Comparison of ENCODE assay signal across 7 cellular contexts in the genomic region with DNA sequence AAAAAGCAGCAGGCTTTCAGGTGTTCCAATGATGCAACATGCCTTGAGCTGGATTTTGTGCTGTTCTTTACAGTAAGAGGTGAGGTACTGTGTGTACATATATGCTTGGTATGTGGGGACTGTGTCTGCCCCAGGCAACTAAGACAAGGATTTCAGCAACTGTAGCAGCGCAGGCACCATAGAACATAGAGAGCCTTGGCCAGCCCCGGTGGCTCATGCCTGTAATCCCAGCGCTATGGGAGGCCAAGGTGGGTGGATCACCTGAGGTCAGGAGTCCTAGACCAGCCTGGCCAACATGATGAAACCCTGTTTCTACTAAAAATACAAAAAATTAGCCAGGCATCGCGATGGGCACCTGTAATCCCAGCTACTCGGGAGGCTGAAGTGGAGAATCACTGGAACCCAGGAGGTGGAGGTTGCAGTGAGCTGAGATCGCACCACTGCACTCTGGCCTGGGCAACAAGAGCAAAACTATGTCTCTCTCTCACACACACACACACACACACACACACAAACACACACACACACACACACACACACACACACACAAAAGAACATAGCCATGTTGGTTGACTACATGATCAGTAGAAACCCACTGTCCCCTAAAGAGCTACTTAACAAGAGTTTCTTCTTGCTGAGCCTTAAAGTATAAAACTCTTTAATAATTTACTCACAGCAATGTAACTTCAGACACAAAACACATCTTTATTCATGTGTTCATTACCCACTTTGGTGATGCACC. TPM values are rescaled to one million over a fixed set of nuclear protein-coding genes. Genes with fewer than 3 reads are reported as not detected.
DNase-seq lines count a peak whose midpoint lies in the region; ATAC-seq, FAIRE-seq and TF ChIP-seq lines count a peak whose summit lies in the region.
"Not testable (repeated sequence)": the region's sequence is repeated elsewhere in the genome, so short reads cannot be mapped to it uniquely, and the experiment has no call there.

No MANE protein-coding gene starts in this region.

- intact Hi-C loops in Panc1 (cut with micrococcal nuclease; ENCODE audit: unreplicated experiment); right lobe of liver (cut with DNase I): not testable (repeated sequence)
- intact Hi-C loops in K562 (cut with micrococcal nuclease) = loop anchor here (10.0 kb wide), 1 partner anchor 106 kb away; no protein-coding TSS in a partner anchor

- H3K27me3 Mint-ChIP-seq in endothelial cell (ENCODE audit: unreplicated experiment) = not testable (repeated sequence)

- H3K9me1 ChIP-seq in K562 (ENCODE audit: control insufficient read depth, insufficient read depth, low read length) = not testable (repeated sequence)

- POLR2A ChIA-PET in Panc1 (lab: Charles Lee); K562 (lab: Yijun Ruan, JAX): not testable (repeated sequence)

- not testable (repeated sequence) for H3K9me3 Mint-ChIP-seq in endothelial cell (ENCODE audit: unreplicated experiment)

- H2AK5ac ChIP-seq in trophoblast cell (ENCODE audit: low read length) = not testable (repeated sequence)

- not testable (repeated sequence) for H4K91ac ChIP-seq in trophoblast cell (ENCODE audit: low read depth, low read length)

- not testable (repeated sequence) for H3K4me1 Mint-ChIP-seq in endothelial cell (ENCODE audit: unreplicated experiment)

- not testable (repeated sequence) for H2AFZ ChIP-seq in K562 (ENCODE audit: low read depth, low read length); trophoblast cell (ENCODE audit: insufficient read depth, low read length, poor library complexity)

- not testable (repeated sequence) for TF ChIP-seq RAD21 in K562 (CRISPR knock-in tag; conservative IDR thresholded peaks at IDR 0.05 in 1 of 2, IDR thresholded peaks at IDR 0.05 in 1 of 2)

- ATAC-seq in Panc1 = not testable (repeated sequence)
- ATAC-seq in K562 (0 out of 3 replicates have a peak, but pooled peaks have one; percentile 37), right lobe of liver (peak; percentile 41 to 61 (median 52))

- H3K4ac ChIP-seq in trophoblast cell (ENCODE audit: low read depth, low read length) = not testable (repeated sequence)

- not testable (repeated sequence) for H3K79me2 ChIP-seq in K562 (ENCODE audit: control insufficient read depth, insufficient read depth, low read length); trophoblast cell (ENCODE audit: control insufficient read depth, insufficient read depth, low read length, poor library complexity)

- peak overlapping the region; percentile 20; the same call in 1 of the 2 replicates for H3K27ac ChIP-seq in Panc1 (ENCODE audit: low read length)
- not testable (repeated sequence) for H3K27ac ChIP-seq in K562 (ENCODE audit: extremely low read depth, low read depth, low read length); right lobe of liver; trophoblast cell (ENCODE audit: low read depth, low read length)

- WGBS in K562 (ENCODE audit: insufficient coverage, low coverage, missing lambda C conversion rate) = 70% methylated on average over 5 of the region's 7 CpGs
- WGBS in right lobe of liver (ENCODE audit: insufficient coverage, low coverage, low lambda C conversion rate, missing lambda C conversion rate) = 28% methylated on average over 5 of the region's 7 CpGs
- WGBS in trophoblast cell (ENCODE audit: extremely low coverage, insufficient coverage, insufficient read length) = no CpG with 5 or more reads among the region's 7 CpGs

- not testable (repeated sequence) for BruUV-seq in Panc1 (replicated peaks; lab: Mats Ljungman, UMichigan); K562 (replicated peaks; lab: Mats Ljungman, UMichigan)

- not testable (repeated sequence) for H4K20me1 ChIP-seq in K562 (replicated peaks; ENCODE audit: control insufficient read depth, insufficient read depth, low read length)

- H3K4me2 ChIP-seq in K562 (ENCODE audit: insufficient read depth, low read length); trophoblast cell (ENCODE audit: low read length): not testable (repeated sequence)

- CTCF ChIA-PET in Panc1 (lab: Charles Lee); K562 (lab: Yijun Ruan, JAX; ENCODE audit: low intra/inter-chr PET ratio): not testable (repeated sequence)

- H3K4me1 ChIP-seq in Panc1 (ENCODE audit: control insufficient read depth, insufficient read depth, low read length) (peaks cover 18% of the 10 kb centered on the region), right lobe of liver (peaks cover 0 to 20% (median 8%) of the 10 kb centered on the region in 4 donors)
- not testable (repeated sequence) for H3K4me1 ChIP-seq in K562 (replicated peaks in 1 of 2; ENCODE audit: control insufficient read depth in 2 of 2, insufficient read depth in 2 of 2, low read length in 2 of 2); trophoblast cell (ENCODE audit: control insufficient read depth in 1 of 2, insufficient read depth in 2 of 2, low read length in 2 of 2)

- H3K18ac ChIP-seq in trophoblast cell (ENCODE audit: low read length) = not testable (repeated sequence)

- not testable (repeated sequence) for H3K9ac ChIP-seq in K562 (ENCODE audit: insufficient read depth in 1 of 2, low read depth in 2 of 2, low read length in 2 of 2); trophoblast cell (ENCODE audit: low read length)

- H3K4me3 ChIP-seq in Panc1 (ENCODE audit: low read depth in 2 of 2, low read length in 2 of 2); K562; right lobe of liver; trophoblast cell (ENCODE audit: low read depth, low read length): not testable (repeated sequence)

- not testable (repeated sequence) for TF ChIP-seq CTCF in Panc1 (IDR thresholded peaks at IDR 0.05); K562 (IDR thresholded peaks at IDR 0.05 in 2 of 3, conservative IDR thresholded peaks at IDR 0.05 in 1 of 3; ENCODE audit: insufficient read depth in 2 of 3, low read depth in 1 of 3, low read length in 3 of 3); endothelial cell (IDR thresholded peaks at IDR 0.05; ENCODE audit: unreplicated experiment); right lobe of liver (IDR thresholded peaks at IDR 0.05)

- H3K36me3 Mint-ChIP-seq in endothelial cell (ENCODE audit: low read depth, unreplicated experiment) = not testable (repeated sequence)

- not testable (repeated sequence) for H4K8ac ChIP-seq in trophoblast cell (ENCODE audit: low read depth, low read length)

- H3K9me3 ChIP-seq in Panc1 (ENCODE audit: control insufficient read depth, insufficient read depth, low read depth, low read length); K562 (replicated peaks; ENCODE audit: control insufficient read depth, insufficient read depth, low read depth, low read length); right lobe of liver; trophoblast cell (ENCODE audit: insufficient read depth, low read depth, low read length): not testable (repeated sequence)

- not testable (repeated sequence) for H3K14ac ChIP-seq in trophoblast cell (ENCODE audit: low read length)

- peak overlapping the region; percentile 25 for H3K4me3 Mint-ChIP-seq in endothelial cell (ENCODE audit: unreplicated experiment)

- in situ Hi-C loops in Panc1 (cut with HindIII; ENCODE audit: low pct_unique_long_range_greater_than_20kb, low sequenced_read_pairs); K562 (cut with MboI): not testable (repeated sequence)

- not testable (repeated sequence) for H2BK5ac ChIP-seq in trophoblast cell (ENCODE audit: low read depth, low read length, poor library complexity)

- not testable (repeated sequence) for H3K27me3 ChIP-seq in Panc1 (ENCODE audit: control insufficient read depth, insufficient read depth, low read length); K562 (ENCODE audit: control insufficient read depth in 2 of 2, insufficient read depth in 2 of 2, low read length in 2 of 2); right lobe of liver; trophoblast cell (ENCODE audit: insufficient read depth, low read length)

- not testable (repeated sequence) for H3K79me1 ChIP-seq in trophoblast cell (ENCODE audit: low read length)

- not testable (repeated sequence) for TF ChIP-seq POLR2A in K562 (conservative IDR thresholded peaks at IDR 0.05); right lobe of liver (IDR thresholded peaks at IDR 0.05)

- H4K12ac ChIP-seq in trophoblast cell (ENCODE audit: low read depth, low read length) = not testable (repeated sequence)

- DNase-seq in ELF-1 (ENCODE audit: low read depth, low spot score) = peak; percentile 37
- not testable (repeated sequence) for DNase-seq in Panc1 (ENCODE audit: low read depth, low spot score); K562 (ENCODE audit: extremely low read depth in 1 of 4, low spot score in 3 of 4); endothelial cell (ENCODE audit: low spot score)
- DNase-seq in islet precursor cell = peak; percentile 60
- peak; percentile 30 to 66 (median 64) for DNase-seq in right lobe of liver
- DNase-seq in trophoblast cell = peak; percentile 89 to 91

- TF ChIP-seq EP300 in K562 (IDR thresholded peaks at IDR 0.05; ENCODE audit: low read length) = not testable (repeated sequence)

- not testable (repeated sequence) for H2BK120ac ChIP-seq in trophoblast cell (ENCODE audit: insufficient read depth, low read length, poor library complexity)

- not testable (repeated sequence) for H3K36me3 ChIP-seq in Panc1 (ENCODE audit: control insufficient read depth, insufficient read depth, low read length); K562 (ENCODE audit: control insufficient read depth, insufficient read depth, low read length); right lobe of liver; trophoblast cell (ENCODE audit: control insufficient read depth in 1 of 2, insufficient read depth in 2 of 2, low read length in 2 of 2)

- FAIRE-seq in K562 (lab: Jason Lieb, UNC) = not testable (repeated sequence)

- not testable (repeated sequence) for H2BK12ac ChIP-seq in trophoblast cell (ENCODE audit: low read length)

- H3K27ac Mint-ChIP-seq in endothelial cell (ENCODE audit: unreplicated experiment) = not testable (repeated sequence)

- not testable (repeated sequence) for H3K23ac ChIP-seq in trophoblast cell (ENCODE audit: low read length)

RNA-seq across cellular contexts. Expression of a gene that starts 13.2 kb away (rescaled TPM):
- total RNA-seq in Panc1 (2021; ENCODE audit: unreplicated experiment) = 17.1 TPM
- 8.1 TPM for polyA plus RNA-seq in Panc1 (2012; ENCODE audit: insufficient read length)
- total RNA-seq in K562 (2011; cell fraction: chromatin; rRNA removed; ENCODE audit: low replicate concordance) = 17.5 and 53.7 TPM in 2 replicates
- 9.3 and 11.4 TPM in 2 replicates for total RNA-seq in K562 (2011; cell fraction: nucleolus; rRNA removed)
- total RNA-seq in K562 (2011; cell fraction: nucleoplasm; rRNA removed) = 25.7 and 35.0 TPM in 2 replicates
- 5.2 and 7.4 TPM in 2 replicates for total RNA-seq in K562 (2014; rRNA removed)
- total RNA-seq in K562 (2014; rRNA removed; fragmentation: Illumina TruSeq; extraction: Trizol) = 11.0 and 11.1 TPM in 2 replicates
- total RNA-seq in K562 (2015; rRNA removed; fragmentation: Illumina TruSeq; extraction: Trizol) = 8.6 and 9.6 TPM in 2 replicates
- total RNA-seq in K562 (2021) = 8.8 and 9.4 TPM in 2 replicates
- 15.9 and 23.0 TPM in 2 replicates for polyA plus RNA-seq in K562 (2011; rRNA removed)
- polyA plus RNA-seq in K562 (2011; cell fraction: cytosol; rRNA removed) = 2.3 and 4.8 TPM in 2 replicates
- 8.3 and 14.0 TPM in 2 replicates for polyA plus RNA-seq in K562 (2011; cell fraction: nucleus; rRNA removed)
- polyA plus RNA-seq in K562 (2012) = 7.3 and 8.6 TPM in 2 replicates
- 16.8 and 17.5 TPM in 2 replicates for polyA plus RNA-seq in K562 (2014; fragmentation: Illumina TruSeq; extraction: Trizol)
- 10 to 100 TPM; 13.0 to 20.1 TPM for polyA plus RNA-seq in K562 (2014; fragmentation: Nextera tagmentation; extraction: Ambion mirVana)
- 12.2 and 13.0 TPM in 2 replicates for polyA plus RNA-seq in K562 (2014; rRNA removed)
- 14.2 and 15.6 TPM in 2 replicates for polyA minus RNA-seq in K562 (2011; rRNA and poly(A)+ RNA removed)
- polyA minus RNA-seq in K562 (2011; cell fraction: cytosol; rRNA and poly(A)+ RNA removed) = 3.5 and 3.9 TPM in 2 replicates
- polyA minus RNA-seq in K562 (2011; cell fraction: nucleus; rRNA and poly(A)+ RNA removed) = 6.3 and 10.4 TPM in 2 replicates
- 3.6 TPM for total RNA-seq in endothelial cell (ENCODE audit: unreplicated experiment)
- total RNA-seq in right lobe of liver = 10 to 100 TPM in 4 of 6 experiments, 1 to 10 TPM in 2; 8.0 to 22.4 (median 12.4) TPM
- polyA plus RNA-seq in trophoblast cell (2013) = 7.6 and 7.7 TPM in 2 replicates

RNA-seq across cellular contexts. Expression of a gene that starts 48.2 kb away (rescaled TPM):
- total RNA-seq in Panc1 (2021; ENCODE audit: unreplicated experiment) (31.2 TPM), K562 (2014; rRNA removed) (25.9 and 26.2 TPM in 2 replicates), K562 (2014; rRNA removed; fragmentation: Illumina TruSeq; extraction: Trizol) (42.0 and 46.1 TPM in 2 replicates), K562 (2015; rRNA removed; fragmentation: Illumina TruSeq; extraction: Trizol) (35.9 and 38.7 TPM in 2 replicates), K562 (2021) (28.2 and 30.0 TPM in 2 replicates), endothelial cell (ENCODE audit: unreplicated experiment) (39.0 TPM), right lobe of liver (10 to 100 TPM; 14.9 to 20.8 (median 18.3) TPM)
- 22.2 TPM for polyA plus RNA-seq in Panc1 (2012; ENCODE audit: insufficient read length)
- 82.2 and 124 TPM in 2 replicates for total RNA-seq in K562 (2011; cell fraction: chromatin; rRNA removed; ENCODE audit: low replicate concordance)
- total RNA-seq in K562 (2011; cell fraction: nucleolus; rRNA removed) = 42.0 and 47.6 TPM in 2 replicates
- total RNA-seq in K562 (2011; cell fraction: nucleoplasm; rRNA removed) = 76.8 and 107 TPM in 2 replicates
- polyA plus RNA-seq in K562 (2011; rRNA removed) (30.1 and 44.4 TPM in 2 replicates), K562 (2014; fragmentation: Illumina TruSeq; extraction: Trizol) (35.3 and 36.9 TPM in 2 replicates), K562 (2014; fragmentation: Nextera tagmentation; extraction: Ambion mirVana) (10 to 100 TPM; 48.6 to 64.8 TPM), K562 (2014; rRNA removed) (20.5 and 29.1 TPM in 2 replicates)
- 13.9 and 19.9 TPM in 2 replicates for polyA plus RNA-seq in K562 (2011; cell fraction: cytosol; rRNA removed)
- polyA plus RNA-seq in K562 (2011; cell fraction: nucleus; rRNA removed) = 39.9 and 40.8 TPM in 2 replicates
- 23.1 and 27.2 TPM in 2 replicates for polyA plus RNA-seq in K562 (2012)
- polyA minus RNA-seq in K562 (2011; rRNA and poly(A)+ RNA removed) = 54.5 and 55.0 TPM in 2 replicates
- polyA minus RNA-seq in K562 (2011; cell fraction: cytosol; rRNA and poly(A)+ RNA removed) = 14.1 and 20.9 TPM in 2 replicates
- 26.0 and 43.7 TPM in 2 replicates for polyA minus RNA-seq in K562 (2011; cell fraction: nucleus; rRNA and poly(A)+ RNA removed)
- 27.0 and 27.9 TPM in 2 replicates for polyA plus RNA-seq in trophoblast cell (2013)
